1 cellular context compared by ENCODE assay signal in the genomic region with DNA sequence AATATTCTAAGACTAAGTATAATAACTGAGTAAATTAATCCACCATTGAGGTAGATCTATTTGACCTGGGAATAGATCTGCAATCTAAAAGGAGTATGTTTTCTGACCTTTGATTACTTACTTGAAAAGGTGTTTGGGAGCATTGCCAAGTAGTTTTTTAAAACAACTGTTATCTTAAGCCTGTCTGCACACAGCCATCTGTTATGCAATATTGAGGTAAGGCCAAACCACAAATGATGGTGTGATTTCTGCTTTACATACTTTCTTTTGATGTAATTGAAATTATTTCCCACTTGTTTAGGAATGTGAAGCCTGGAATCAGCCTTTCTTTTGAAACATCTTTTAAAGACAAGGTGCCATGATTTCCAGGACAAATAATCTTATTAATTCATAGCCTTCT.
TF ChIP-seq lines count a peak whose summit lies in the region.

No MANE protein-coding gene starts in this region.

TF ChIP-seq in GM12878, 131 proteins besides CTCF, POLR2A, EP300 and RAD21 (continued from another document):
- TF ChIP-seq CEBPB (IDR thresholded peaks at IDR 0.05; ENCODE audit: borderline replicate concordance in 1 of 2, low read depth in 2 of 2, low read length in 2 of 2): 0 out of 4 replicates have a peak, but pooled peaks of 1 of the 2 experiments have one; percentile 7
